7 cellular contexts compared by ENCODE assay signal in genomic region chr19:54498451-54498772, GRCh38. TPM values are rescaled to one million over a fixed set of nuclear protein-coding genes. Genes with fewer than 3 reads are reported as not detected.
"Had no signal": no experiment of that assay in that cellular context is flagged by ENCODE, and none has a peak within 500 bp of the region (broad histone marks: within the 10 kb centered on the region; RNA-seq: fewer than 3 reads in every experiment).

No MANE protein-coding gene starts in this region.

RNA-seq across cellular contexts. Expression of gene LAIR2, which starts 4.2 kb away (rescaled TPM):
- total RNA-seq: cardiac muscle cell, NCI-H460, OCI-LY7, RPMI7951 had no signal

RNA-seq across cellular contexts. Expression of gene CDC42EP5, which starts 25.3 kb away (rescaled TPM):
- total RNA-seq: activated CD8-positive, alpha-beta T cell treated with anti-CD3 and anti-CD28 coated beads, Interleukin-2, amount 10 ng/mL, durations not matched to agents 7 days and 5 days; activated naive CD4-positive, alpha-beta T cell treated with anti-CD3 and anti-CD28 coated beads for 36 hours; OCI-LY7; T-helper 2 cell treated with Interferon-gamma antibody and Interleukin-4, amounts not matched to agents 100 ng/mL and 5 ng/mL, for 36 hours had no signal
